Comparison of ENCODE assay signal across 19 cellular contexts in the genomic region with DNA sequence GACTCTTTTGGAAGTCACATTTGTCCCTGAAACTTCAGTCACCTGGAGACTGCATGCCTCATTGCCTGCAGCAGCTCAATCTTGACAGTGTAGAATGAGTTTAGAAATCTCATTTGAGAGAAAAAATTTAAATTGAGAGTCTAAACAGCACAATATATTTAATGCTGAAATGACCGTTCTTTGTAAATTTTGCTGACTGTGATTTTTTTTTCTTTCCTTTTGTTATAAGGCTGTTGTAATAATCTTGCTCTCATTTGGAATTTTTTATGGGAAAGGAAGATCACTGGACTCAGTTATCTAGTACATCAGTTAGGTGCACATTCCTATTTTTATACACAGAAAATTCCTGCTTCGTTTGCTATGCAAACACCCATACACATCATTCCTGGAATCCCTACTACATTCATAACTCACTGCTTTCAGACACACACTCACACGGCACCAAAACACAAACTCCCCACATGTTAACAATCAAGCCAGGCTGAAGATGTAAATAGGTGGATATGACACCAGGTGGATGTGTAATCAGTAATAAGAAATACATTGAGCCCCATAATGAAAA. TPM values are rescaled to one million over a fixed set of nuclear protein-coding genes. Genes with fewer than 3 reads are reported as not detected.
A peak's percentile ranks its signal among the peaks of the same experiment; 100 is the strongest.
DNase-seq lines count a peak whose midpoint lies in the region; ATAC-seq, FAIRE-seq and TF ChIP-seq lines count a peak whose summit lies in the region.
"Had no signal": no experiment of that assay in that cellular context is flagged by ENCODE, and none has a peak within 500 bp of the region (broad histone marks: within the 10 kb centered on the region; RNA-seq: fewer than 3 reads in every experiment).

No MANE protein-coding gene starts in this region.

- H3K4me1 Mint-ChIP-seq in mesothelial cell of epicardium, result peaks cover 16% of the 10 kb centered on the region
- peaks cover 6% of the 10 kb centered on the region for H3K4me1 Mint-ChIP-seq in type B pancreatic cell (ENCODE audit: unreplicated experiment)

- H3K4me1 ChIP-seq in K562 (replicated peaks in 1 of 2; ENCODE audit: control insufficient read depth in 2 of 2, insufficient read depth in 2 of 2, low read length in 2 of 2), result no peaks in the 10 kb centered on the region

- H3K79me2 ChIP-seq in K562 (ENCODE audit: control insufficient read depth, insufficient read depth, low read length), result no peaks in the 10 kb centered on the region

- no peaks in the 10 kb centered on the region for H3K9me3 ChIP-seq in K562 (replicated peaks; ENCODE audit: control insufficient read depth, insufficient read depth, low read depth, low read length)

- no peaks in the 10 kb centered on the region for H3K36me3 ChIP-seq in K562 (ENCODE audit: control insufficient read depth, insufficient read depth, low read length)

- H3K4me2 ChIP-seq in K562 (ENCODE audit: insufficient read depth, low read length), result no peak overlapping the region

- CTCF ChIA-PET in K562 (lab: Yijun Ruan, JAX; ENCODE audit: low intra/inter-chr PET ratio), result no interaction called here

- no peak for ATAC-seq in K562
- ATAC-seq: GM12878 had no signal

- H2AFZ ChIP-seq in K562 (ENCODE audit: low read depth, low read length), result no peak overlapping the region

- no peak for TF ChIP-seq EP300 in K562 (IDR thresholded peaks at IDR 0.05; ENCODE audit: low read length)

- H3K9ac ChIP-seq in K562 (ENCODE audit: insufficient read depth in 1 of 2, low read depth in 2 of 2, low read length in 2 of 2), result no peak overlapping the region

- no peak for TF ChIP-seq RAD21 in K562 (CRISPR knock-in tag; conservative IDR thresholded peaks at IDR 0.05 in 1 of 2, IDR thresholded peaks at IDR 0.05 in 1 of 2)

- intact Hi-C loops in K562 (cut with micrococcal nuclease), result no loop called here

- peak overlapping the region; percentile 19 for H3K4me3 Mint-ChIP-seq in mesothelial cell of epicardium
- peak overlapping the region; percentile 46 for H3K4me3 Mint-ChIP-seq in type B pancreatic cell

- BruUV-seq in K562 (replicated peaks; lab: Mats Ljungman, UMichigan), result no TSS peak

- H3K27ac Mint-ChIP-seq in mesothelial cell of epicardium, result no peak overlapping the region
- H3K27ac Mint-ChIP-seq in type B pancreatic cell, result no peak overlapping the region

- H3K27me3 ChIP-seq in K562 (ENCODE audit: control insufficient read depth in 2 of 2, insufficient read depth in 2 of 2, low read length in 2 of 2), result no peaks in the 10 kb centered on the region

- H3K9me1 ChIP-seq in K562 (ENCODE audit: control insufficient read depth, insufficient read depth, low read length), result no peaks in the 10 kb centered on the region

- no peak overlapping the region for H3K4me3 ChIP-seq in K562
- H3K4me3 ChIP-seq: GM12878 had no signal

- no peaks in the 10 kb centered on the region for H4K20me1 ChIP-seq in K562 (replicated peaks; ENCODE audit: control insufficient read depth, insufficient read depth, low read length)

- TF ChIP-seq CTCF in K562 (IDR thresholded peaks at IDR 0.05 in 2 of 3, conservative IDR thresholded peaks at IDR 0.05 in 1 of 3; ENCODE audit: insufficient read depth in 2 of 3, low read depth in 1 of 3, low read length in 3 of 3), result no peak
- TF ChIP-seq CTCF in mesothelial cell of epicardium (IDR thresholded peaks at IDR 0.05; ENCODE audit: unreplicated experiment), result no peak
- no peak for TF ChIP-seq CTCF in type B pancreatic cell (conservative IDR thresholded peaks at IDR 0.05)

- no peak overlapping the region for H3K27ac ChIP-seq in K562 (ENCODE audit: extremely low read depth, low read depth, low read length)
- H3K27ac ChIP-seq: C4-2B had no signal

- no peak for FAIRE-seq in K562 (lab: Jason Lieb, UNC)
- FAIRE-seq: GM12878, GM18507 had no signal

- in situ Hi-C loops in K562 (cut with MboI), result no loop called here

- DNase-seq in NCI-H146 treated with DMSO at 0.1 percent for 48 hours (lab: John Stamatoyannopoulos, UW; ENCODE audit: unreplicated experiment), result peak; percentile 10
- no peak for DNase-seq in NCI-H146 (lab: John Stamatoyannopoulos, UW)
- no peak for DNase-seq in K562 (ENCODE audit: extremely low read depth in 1 of 4, low spot score in 3 of 4)
- no peak for DNase-seq in mesothelial cell of epicardium (ENCODE audit: low spot score in 2 of 2, unreplicated experiment in 2 of 2)
- DNase-seq in type B pancreatic cell (ENCODE audit: extremely low spot score, unreplicated experiment), result no peak
- DNase-seq in pons (ENCODE audit: low spot score), result no peak
- no peak for DNase-seq in NCI-H82 treated with DMSO at 0.1 percent for 48 hours (lab: John Stamatoyannopoulos, UW; ENCODE audit: unreplicated experiment)
- no peak for DNase-seq in T-helper 2 cell
- DNase-seq: 8988T, COR-L47, DMS153, HCEC 1CT, NCI-H1694 treated with DMSO at 0.1 percent for 48 hours, NCI-H446, RPMI8226 had no signal

- 0% methylated on average over 3 of the region's 3 CpGs for WGBS in K562 (ENCODE audit: insufficient coverage, low coverage, missing lambda C conversion rate)

- H3K9me3 Mint-ChIP-seq in mesothelial cell of epicardium (no peaks in the 10 kb centered on the region), type B pancreatic cell (no peaks in the 10 kb centered on the region)

- H3K36me3 Mint-ChIP-seq in mesothelial cell of epicardium (no peaks in the 10 kb centered on the region), type B pancreatic cell (no peaks in the 10 kb centered on the region)

- H3K27me3 Mint-ChIP-seq in mesothelial cell of epicardium (ENCODE audit: low read depth) (peaks cover 26% of the 10 kb centered on the region), type B pancreatic cell (peaks cover 35% of the 10 kb centered on the region)

- POLR2A ChIA-PET in K562 (lab: Yijun Ruan, JAX), result no interaction called here

- TF ChIP-seq POLR2A in K562 (conservative IDR thresholded peaks at IDR 0.05), result no peak

TF ChIP-seq in K562, 482 proteins besides CTCF, POLR2A, EP300 and RAD21 (continues in another document):
- peak; percentile 84 for TF ChIP-seq MAFF (IDR thresholded peaks at IDR 0.05; ENCODE audit: low read length)
- TF ChIP-seq, protein P1, sequence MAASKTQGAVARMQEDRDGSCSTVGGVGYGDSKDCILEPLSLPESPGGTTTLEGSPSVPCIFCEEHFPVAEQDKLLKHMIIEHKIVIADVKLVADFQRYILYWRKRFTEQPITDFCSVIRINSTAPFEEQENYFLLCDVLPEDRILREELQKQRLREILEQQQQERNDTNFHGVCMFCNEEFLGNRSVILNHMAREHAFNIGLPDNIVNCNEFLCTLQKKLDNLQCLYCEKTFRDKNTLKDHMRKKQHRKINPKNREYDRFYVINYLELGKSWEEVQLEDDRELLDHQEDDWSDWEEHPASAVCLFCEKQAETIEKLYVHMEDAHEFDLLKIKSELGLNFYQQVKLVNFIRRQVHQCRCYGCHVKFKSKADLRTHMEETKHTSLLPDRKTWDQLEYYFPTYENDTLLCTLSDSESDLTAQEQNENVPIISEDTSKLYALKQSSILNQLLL (CRISPR knock-in tag; IDR thresholded peaks at IDR 0.05; ENCODE audit: borderline replicate concordance), result no peak
- no peak for TF ChIP-seq SIN3A (IDR thresholded peaks at IDR 0.05; ENCODE audit: borderline replicate concordance in 2 of 2, control insufficient read depth in 1 of 2, low read depth in 2 of 2, low read length in 2 of 2)
- TF ChIP-seq ZNF316 (IDR thresholded peaks at IDR 0.05), result peak; percentile 92
- TF ChIP-seq MAFG (tag; conservative IDR thresholded peaks at IDR 0.05), result peak; percentile 76

RNA-seq across cellular contexts. Expression of gene PTCHD4, which starts 43.8 kb away (rescaled TPM):
- not detected in 2 replicates for total RNA-seq in K562 (2011; cell fraction: chromatin; rRNA removed; ENCODE audit: low replicate concordance)
- total RNA-seq in K562 (2011; cell fraction: nucleolus; rRNA removed), result not detected in 2 replicates
- total RNA-seq in K562 (2011; cell fraction: nucleoplasm; rRNA removed), result 0.23 TPM in 1 of 2 replicates, not detected in the other
- total RNA-seq in K562 (2014; rRNA removed) (not detected in 2 replicates), K562 (2014; rRNA removed; fragmentation: Illumina TruSeq; extraction: Trizol) (not detected in 2 replicates), K562 (2015; rRNA removed; fragmentation: Illumina TruSeq; extraction: Trizol) (not detected in 2 replicates), K562 (2021) (not detected in 2 replicates), mesothelial cell of epicardium (7.8 to 8.6 TPM (median 8.5 TPM) in 3 replicates), type B pancreatic cell (ENCODE audit: low replicate concordance) (3.4 and 4.6 TPM in 2 replicates)
- polyA plus RNA-seq in K562 (2011; rRNA removed) (not detected in 2 replicates), K562 (2014; fragmentation: Illumina TruSeq; extraction: Trizol) (not detected in 2 replicates), K562 (2014; fragmentation: Nextera tagmentation; extraction: Ambion mirVana) (not detected), K562 (2014; rRNA removed) (not detected in 2 replicates)
- not detected in 2 replicates for polyA plus RNA-seq in K562 (2011; cell fraction: cytosol; rRNA removed)
- not detected in 2 replicates for polyA plus RNA-seq in K562 (2011; cell fraction: nucleus; rRNA removed)
- polyA plus RNA-seq in K562 (2012), result not detected in 2 replicates
- not detected in 2 replicates for polyA minus RNA-seq in K562 (2011; rRNA and poly(A)+ RNA removed)
- not detected in 2 replicates for polyA minus RNA-seq in K562 (2011; cell fraction: cytosol; rRNA and poly(A)+ RNA removed)
- not detected in 2 replicates for polyA minus RNA-seq in K562 (2011; cell fraction: nucleus; rRNA and poly(A)+ RNA removed)
- total RNA-seq: OCI-LY7 had no signal
